In genomic region chr2:27628767-27629709, GRCh38 we compare ENCODE assay signal across 7 cellular contexts. TPM values are rescaled to one million over a fixed set of nuclear protein-coding genes. Genes with fewer than 3 reads are reported as not detected.
DNase-seq lines count a peak whose midpoint lies in the region; ATAC-seq, FAIRE-seq and TF ChIP-seq lines count a peak whose summit lies in the region.

Gene CCDC121 (minus strand): TSS chr2:27629012. CDS start chr2:27627799, 1,213 bp downstream.
Gene GPN1 (plus strand): TSS chr2:27629050. CDS start chr2:27629059, 9 bp downstream.

- no peaks in the 10 kb centered on the region for H3K27me3 ChIP-seq in astrocyte (ENCODE audit: insufficient read depth, low read length)

- H3K27ac ChIP-seq in astrocyte (ENCODE audit: low read depth, low read length), result peak within 1 kb of the TSS; percentile 98

- peaks cover 27% of the 10 kb centered on the region for H3K4me1 ChIP-seq in astrocyte (ENCODE audit: insufficient read depth, low read length)

- no peak for FAIRE-seq in astrocyte (lab: Jason Lieb, UNC)

- H3K4me3 Mint-ChIP-seq in astrocyte (ENCODE audit: unreplicated experiment), result no peak within 1 kb of the TSS

- peak within 1 kb of the TSS; percentile 79 for H2AFZ ChIP-seq in astrocyte (ENCODE audit: low read depth, low read length)

- peak; percentile 76 for DNase-seq in NCI-H1694 (lab: John Stamatoyannopoulos, UW)
- DNase-seq in T-helper 2 cell, result peak; percentile 83 to 98 (median 93)
- DNase-seq in astrocyte (ENCODE audit: low read depth), result peak; percentile 92
- peak; percentile 30 to 95 (median 82) for DNase-seq in hypothalamus (lab: John Stamatoyannopoulos, UW)
- peak; percentile 64 for DNase-seq in retinal pigment epithelial cell (ENCODE audit: low read depth)

- no peaks in the 10 kb centered on the region for H4K20me1 ChIP-seq in astrocyte (ENCODE audit: insufficient read depth, low read length)

- ATAC-seq in GM18502 (IDR thresholded peaks at IDR 0.05; ENCODE audit: poor library complexity, unreplicated experiment), result peak; percentile 98
- peak; percentile 98 for ATAC-seq in HG02885 (IDR thresholded peaks at IDR 0.05; ENCODE audit: poor library complexity, unreplicated experiment)

- H3K79me2 ChIP-seq in astrocyte (ENCODE audit: insufficient read depth, low read length), result peaks cover 43% of the 10 kb centered on the region

- H3K36me3 Mint-ChIP-seq in astrocyte (ENCODE audit: low read depth, unreplicated experiment), result peaks cover 14% of the 10 kb centered on the region

- H3K4me1 Mint-ChIP-seq in astrocyte (ENCODE audit: low read depth, unreplicated experiment), result peaks cover 29% of the 10 kb centered on the region

- no peak within 1 kb of the TSS for H3K27ac Mint-ChIP-seq in astrocyte (ENCODE audit: unreplicated experiment)

- H3K27me3 Mint-ChIP-seq in astrocyte (ENCODE audit: low read depth, unreplicated experiment), result no peaks in the 10 kb centered on the region

- H3K36me3 ChIP-seq in astrocyte (ENCODE audit: insufficient read depth, low read length), result peaks cover 29% of the 10 kb centered on the region

- no peaks in the 10 kb centered on the region for H3K9me3 ChIP-seq in astrocyte (ENCODE audit: insufficient read depth, low read depth, low read length)

- H3K4me3 ChIP-seq in astrocyte (ENCODE audit: insufficient read depth, low read depth, low read length), result peak within 1 kb of the TSS; percentile 97
- H3K4me3 ChIP-seq in retinal pigment epithelial cell (ENCODE audit: low read length), result peak within 1 kb of the TSS; percentile 99

- H3K4me2 ChIP-seq in astrocyte (ENCODE audit: low read length), result peak within 1 kb of the TSS; percentile 94

- TF ChIP-seq CTCF in astrocyte (IDR thresholded peaks at IDR 0.05; ENCODE audit: insufficient read depth, low read depth, low read length) (no peak), retinal pigment epithelial cell (conservative IDR thresholded peaks at IDR 0.05; ENCODE audit: low read depth, low read length) (no peak)

- H3K9ac ChIP-seq in astrocyte (ENCODE audit: low read length), result peak within 1 kb of the TSS; percentile 98

- no peaks in the 10 kb centered on the region for H3K9me3 Mint-ChIP-seq in astrocyte (ENCODE audit: unreplicated experiment)

RNA-seq across cellular contexts. Expression of gene CCDC121, which starts in this region (rescaled TPM):
- total RNA-seq in astrocyte, result 1.2 and 1.6 TPM in 2 replicates

RNA-seq across cellular contexts. Expression of gene GPN1, which starts in this region (rescaled TPM):
- total RNA-seq in astrocyte, result 54.4 and 63.9 TPM in 2 replicates

Comparison
In these comparisons a context has a peak if more than half of its experiments do, and no peak if none do; other contexts are left out.
1. Peak in every context shown above with its lines: DNase-seq, ATAC-seq, H3K4me3 ChIP-seq and H3K27ac ChIP-seq.